Comparison of ENCODE assay signal across 12 cellular contexts in the genomic region with DNA sequence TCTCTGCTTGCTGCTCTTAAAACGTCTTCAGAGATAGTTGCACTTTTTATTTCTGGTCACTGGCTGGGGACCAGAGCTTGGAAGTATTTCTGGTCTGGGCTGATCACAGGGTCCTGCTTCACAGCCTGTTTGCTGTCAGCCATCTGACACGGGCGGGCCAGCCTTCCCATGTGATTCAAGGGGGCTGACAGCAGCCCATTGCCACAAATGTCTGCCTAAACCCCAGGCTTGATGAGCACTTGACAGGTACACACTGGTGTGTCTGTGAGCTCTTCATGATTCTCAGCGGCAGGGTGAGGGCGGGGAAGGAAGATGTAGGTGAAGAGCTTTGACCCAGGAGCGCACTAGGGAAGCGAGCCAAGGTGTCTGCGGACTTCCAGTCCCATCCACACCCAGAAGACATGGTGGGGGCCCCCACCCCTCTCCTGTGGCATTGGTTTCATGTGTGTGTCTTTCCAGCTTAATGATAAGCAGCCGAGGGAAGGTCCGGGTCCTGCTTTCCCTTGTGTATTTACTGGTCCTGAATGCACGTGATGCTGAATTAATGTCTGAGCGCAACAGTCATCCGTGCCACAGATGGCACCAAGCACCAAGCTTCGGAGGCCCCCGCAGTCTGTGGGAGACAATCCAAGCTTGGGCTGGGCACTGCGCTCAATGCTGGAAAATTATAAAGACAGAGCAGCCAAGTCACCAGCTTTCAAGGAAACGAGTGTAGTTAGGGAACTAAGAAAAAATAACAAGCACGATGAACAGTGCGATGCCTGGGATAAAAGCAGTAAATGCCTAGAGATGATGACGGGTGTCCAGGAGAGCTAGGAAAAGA.
A peak's percentile ranks its signal among the peaks of the same experiment; 100 is the strongest.
DNase-seq lines count a peak whose midpoint lies in the region; ATAC-seq and TF ChIP-seq lines count a peak whose summit lies in the region.
"Had no signal": no experiment of that assay in that cellular context is flagged by ENCODE, and none has a peak within 500 bp of the region (broad histone marks: within the 10 kb centered on the region; RNA-seq: fewer than 3 reads in every experiment).

No MANE protein-coding gene starts in this region.

- peak overlapping the region; percentile 93 for H3K4me2 ChIP-seq in HCT116 (ENCODE audit: low read length)

- H3K36me3 ChIP-seq in HCT116 (ENCODE audit: control insufficient read depth in 1 of 2, insufficient read depth in 2 of 2, low read length in 2 of 2) (no peaks in the 10 kb centered on the region), prostate gland (no peaks in the 10 kb centered on the region)
- H3K36me3 ChIP-seq: left lung, ovary had no signal

- 76% methylated on average over 20 of the region's 20 CpGs for WGBS in prostate gland

- H3K4me1 Mint-ChIP-seq in natural killer cell treated with Interleukin-12 subunit alpha and Interleukin-12 subunit beta and Interleukin-15 and Interleukin-18, amount 100 ng/mL, for 72 hours (ENCODE audit: low read depth in 2 of 2) = no peaks in the 10 kb centered on the region

- TF ChIP-seq RAD21 in HCT116 (IDR thresholded peaks at IDR 0.05; ENCODE audit: low read depth) = no peak

- ATAC-seq in HCT116 = no peak
- ATAC-seq in left ventricle myocardium superior = peak; percentile 56
- no peak for ATAC-seq in natural killer cell treated with Interleukin-12 subunit alpha and Interleukin-12 subunit beta and Interleukin-15 and Interleukin-18, amount 100 ng/mL, for 72 hours

- DNase-seq in HCT116 (ENCODE audit: low read depth, low spot score) (no peak), astrocyte of the spinal cord (ENCODE audit: low read depth, low spot score) (peak; percentile 27), left ventricle myocardium superior (no peak), prostate gland (ENCODE audit: low spot score) (no peak), erythroblast (lab: John Stamatoyannopoulos, UW) (no peak), NCI-H2029 treated with DMSO at 0.1 percent for 48 hours (lab: John Stamatoyannopoulos, UW) (no peak), SK-N-DZ (ENCODE audit: low spot score) (no peak)
- DNase-seq in natural killer cell treated with Interleukin-12 subunit alpha and Interleukin-12 subunit beta and Interleukin-15 and Interleukin-18, amount 100 ng/mL, for 72 hours (ENCODE audit: low spot score) = no peak
- DNase-seq: ovary; stimulated activated CD4-positive, alpha-beta T cell treated with anti-CD3 and anti-CD28 coated beads, Interleukin-4, amount 100 ng/mL, for 4 hours had no signal

- no peak for TF ChIP-seq POLR2A in HCT116 (IDR thresholded peaks at IDR 0.05; ENCODE audit: borderline replicate concordance, extremely low read depth, insufficient read depth, insufficient read length)
- TF ChIP-seq POLR2A in prostate gland (IDR thresholded peaks at IDR 0.05) = no peak
- TF ChIP-seq POLR2A in erythroblast (IDR thresholded peaks at IDR 0.05; ENCODE audit: low read length) = no peak

- H3K9me3 Mint-ChIP-seq in natural killer cell treated with Interleukin-12 subunit alpha and Interleukin-12 subunit beta and Interleukin-15 and Interleukin-18, amount 100 ng/mL, for 72 hours = no peaks in the 10 kb centered on the region
- H3K9me3 Mint-ChIP-seq: stimulated activated naive CD8-positive, alpha-beta T cell treated with anti-CD3 and anti-CD28 coated beads, Interleukin-15, Interleukin-2, amounts not matched to agents 100 ng/mL and 50 ng/mL, for 24 hours had no signal

- H2AFZ ChIP-seq in HCT116 (ENCODE audit: low read depth, low read length, poor library complexity, severe bottlenecking) = no peak overlapping the region

- intact Hi-C loops in HCT116 (cut with micrococcal nuclease) (no loop called here), left ventricle myocardium superior (cut with micrococcal nuclease) (no loop called here), prostate gland (cut with DNase I) (no loop called here)

- CTCF ChIA-PET in HCT116 (lab: Charles Lee) = no interaction called here

- H3K27ac Mint-ChIP-seq in natural killer cell treated with Interleukin-12 subunit alpha and Interleukin-12 subunit beta and Interleukin-15 and Interleukin-18, amount 100 ng/mL, for 72 hours = no peak overlapping the region
- H3K27ac Mint-ChIP-seq: stimulated activated naive CD8-positive, alpha-beta T cell treated with anti-CD3 and anti-CD28 coated beads, Interleukin-15, Interleukin-2, amounts not matched to agents 100 ng/mL and 50 ng/mL, for 24 hours had no signal

- H3K27me3 ChIP-seq in HCT116 (ENCODE audit: insufficient read depth, low read length) (no peaks in the 10 kb centered on the region), prostate gland (replicated peaks; ENCODE audit: insufficient read depth) (no peaks in the 10 kb centered on the region)
- H3K27me3 ChIP-seq: left lung, ovary had no signal

- H3K4me3 Mint-ChIP-seq in natural killer cell treated with Interleukin-12 subunit alpha and Interleukin-12 subunit beta and Interleukin-15 and Interleukin-18, amount 100 ng/mL, for 72 hours = no peak overlapping the region
- H3K4me3 Mint-ChIP-seq: stimulated activated naive CD8-positive, alpha-beta T cell treated with anti-CD3 and anti-CD28 coated beads, Interleukin-15, Interleukin-2, amounts not matched to agents 100 ng/mL and 50 ng/mL, for 24 hours had no signal

- H3K9me3 ChIP-seq in HCT116 (ENCODE audit: control insufficient read depth in 1 of 2, insufficient read depth in 1 of 2, low read depth in 1 of 2, low read length in 2 of 2) (no peaks in the 10 kb centered on the region), prostate gland (no peaks in the 10 kb centered on the region)
- H3K9me3 ChIP-seq: left lung, ovary had no signal

- no peaks in the 10 kb centered on the region for H3K9me2 ChIP-seq in HCT116 (ENCODE audit: insufficient read depth)

- no peaks in the 10 kb centered on the region for H4K20me1 ChIP-seq in HCT116 (ENCODE audit: insufficient read depth)

- H3K4me3 ChIP-seq in HCT116 (replicated peaks in 1 of 2; ENCODE audit: low read depth in 1 of 2, low read length in 2 of 2) (peak overlapping the region in 1 of 2 experiments; percentile 52; a peak in 2 of 4 replicates), astrocyte of the spinal cord (ENCODE audit: low read depth, low read length) (no peak overlapping the region), prostate gland (no peak overlapping the region)
- H3K4me3 ChIP-seq: left lung, ovary had no signal

- POLR2A ChIA-PET in HCT116 (lab: Charles Lee) = interaction anchor here (1.2 kb wide), 1 partner anchor 16 kb away, joined by 3 read pairs; no protein-coding TSS in a partner anchor

- H3K27me3 Mint-ChIP-seq in natural killer cell treated with Interleukin-12 subunit alpha and Interleukin-12 subunit beta and Interleukin-15 and Interleukin-18, amount 100 ng/mL, for 72 hours = peaks cover 0 to 3% of the 10 kb centered on the region in 2 donors
- H3K27me3 Mint-ChIP-seq: stimulated activated naive CD8-positive, alpha-beta T cell treated with anti-CD3 and anti-CD28 coated beads, Interleukin-15, Interleukin-2, amounts not matched to agents 100 ng/mL and 50 ng/mL, for 24 hours had no signal

- in situ Hi-C loops in astrocyte of the spinal cord (cut with HindIII; ENCODE audit: low sequenced_read_pairs) = no loop called here

- TF ChIP-seq CTCF in HCT116 (IDR thresholded peaks at IDR 0.05 in 2 of 3, conservative IDR thresholded peaks at IDR 0.05 in 1 of 3; ENCODE audit: borderline replicate concordance in 1 of 3, insufficient read depth in 1 of 3, low read depth in 2 of 3, low read length in 2 of 3) (no peak), astrocyte of the spinal cord (IDR thresholded peaks at IDR 0.05; ENCODE audit: low read depth, low read length) (no peak), prostate gland (IDR thresholded peaks at IDR 0.05) (no peak)

- peaks cover 49% of the 10 kb centered on the region for H3K79me2 ChIP-seq in HCT116 (ENCODE audit: insufficient read depth, low read length)

- H3K27ac ChIP-seq in HCT116 (ENCODE audit: low read depth, low read length) (peak overlapping the region; percentile 78), prostate gland (peak overlapping the region; percentile 79 to 84)
- H3K27ac ChIP-seq: left lung, ovary had no signal

- peaks cover 61 to 85% of the 10 kb centered on the region in 2 experiments for H3K4me1 ChIP-seq in HCT116 (ENCODE audit: control insufficient read depth in 1 of 2, insufficient read depth in 2 of 2, low read length in 2 of 2)
- H3K4me1 ChIP-seq in prostate gland (replicated peaks) = peaks cover 18% of the 10 kb centered on the region

- BruUV-seq in HCT116 (replicated peaks; lab: Mats Ljungman, UMichigan) = no TSS peak

- RAD21 ChIA-PET in HCT116 (lab: Charles Lee; ENCODE audit: low non-redundant PET in 1 of 2, low total read pairs in 2 of 2, uncharacterized antibody in 2 of 2, unreplicated experiment in 2 of 2) = interaction anchor here in 1 of 2 experiments (0.6 kb wide), 1 partner anchor 26 kb away, joined by 3 read pairs; no protein-coding TSS in a partner anchor

- H3K9ac ChIP-seq in HCT116 (ENCODE audit: low read length) = peak overlapping the region; percentile 65

- no peaks in the 10 kb centered on the region for H3K36me3 Mint-ChIP-seq in natural killer cell treated with Interleukin-12 subunit alpha and Interleukin-12 subunit beta and Interleukin-15 and Interleukin-18, amount 100 ng/mL, for 72 hours

TF ChIP-seq in HCT116, 20 proteins besides CTCF, POLR2A, EP300 and RAD21 (continues in another document):
- TF ChIP-seq YY1 (IDR thresholded peaks at IDR 0.05; ENCODE audit: extremely low read depth, insufficient replicate concordance, low read depth, low read length) (no peak), EZH2 (IDR thresholded peaks at IDR 0.05) (no peak), ELF1 (IDR thresholded peaks at IDR 0.05; ENCODE audit: borderline replicate concordance, low read depth) (no peak), ZBTB33 (IDR thresholded peaks at IDR 0.05; ENCODE audit: extremely low read depth, insufficient replicate concordance, low read length) (no peak), SRF (IDR thresholded peaks at IDR 0.05; ENCODE audit: low read depth) (no peak), TCF7L2 (IDR thresholded peaks at IDR 0.05; ENCODE audit: borderline replicate concordance, extremely low read depth, insufficient read depth, insufficient read length) (no peak), ZNF274 (IDR thresholded peaks at IDR 0.05; ENCODE audit: low read depth, low read length) (no peak), ZFX (IDR thresholded peaks at IDR 0.05) (no peak)
